ENCODE assay signal across 25 cellular contexts in the genomic region with DNA sequence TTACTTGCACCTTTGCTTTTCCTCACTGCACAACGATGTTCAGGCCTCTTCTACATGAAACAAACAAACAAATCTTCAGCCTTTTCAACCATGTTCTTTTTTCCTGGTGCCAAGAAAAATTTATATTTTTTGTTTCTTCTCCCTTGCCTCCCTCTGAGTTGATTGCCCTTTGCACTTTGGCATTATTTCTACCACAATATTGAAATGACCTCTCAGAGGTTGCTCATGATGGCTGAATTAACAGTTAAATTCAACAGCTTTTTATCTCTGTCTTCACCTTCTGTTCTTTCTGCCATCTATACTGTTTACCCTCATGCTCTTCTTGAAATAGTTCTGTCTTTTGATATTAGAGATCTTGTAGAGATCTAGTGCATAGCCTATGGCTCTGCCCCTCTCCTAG.
DNase-seq lines count a peak whose midpoint lies in the region; ATAC-seq, FAIRE-seq and TF ChIP-seq lines count a peak whose summit lies in the region.
"Had no signal": no experiment of that assay in that cellular context is flagged by ENCODE, and none has a peak within 500 bp of the region (broad histone marks: within the 10 kb centered on the region; RNA-seq: fewer than 3 reads in every experiment).

No MANE protein-coding gene starts in this region.

- no peaks in the 10 kb centered on the region for H3K9me1 ChIP-seq in endothelial cell of umbilical vein (replicated peaks; ENCODE audit: control insufficient read depth, extremely low read depth, insufficient read depth, low read length)

- POLR2A ChIA-PET in endothelial cell of umbilical vein (lab: Charles Lee) = interaction anchor here (0.7 to 2.3 kb wide), 4 partner anchors 9 to 642 kb away, joined by 3 to 9 read pairs (median 3); no protein-coding TSS in a partner anchor

- H3K27me3 ChIP-seq in left ventricle myocardium inferior (ENCODE audit: low read depth) (no peaks in the 10 kb centered on the region), endothelial cell of umbilical vein (ENCODE audit: control insufficient read depth in 2 of 2, insufficient read depth in 2 of 2, low read length in 2 of 2) (no peaks in the 10 kb centered on the region), osteoblast (ENCODE audit: insufficient read depth, low read length) (no peaks in the 10 kb centered on the region)
- H3K27me3 ChIP-seq: gastrocnemius medialis, thyroid gland had no signal

- DNase-seq in left ventricle myocardium inferior (no peak), Right ventricle myocardium inferior (ENCODE audit: missing footprints) (no peak), endothelial cell of umbilical vein (ENCODE audit: low read depth, low spot score) (no peak), osteoblast (ENCODE audit: insufficient read length, low spot score, missing footprints) (no peak), frontal cortex (ENCODE audit: low spot score in 2 of 2) (no peak), globus pallidus (ENCODE audit: low spot score) (no peak)
- DNase-seq in activated T-cell treated with anti-CD3 and anti-CD28 coated beads, Interleukin-2, amount 50 U/mL, for 24 hours = no peak
- DNase-seq: activated CD4-positive, alpha-beta T cell treated with anti-CD3 and anti-CD28 coated beads for 36 hours; activated CD8-positive, alpha-beta memory T cell treated with anti-CD3 and anti-CD28 coated beads for 24 hours; activated naive CD4-positive, alpha-beta T cell treated with anti-CD3 and anti-CD28 coated beads, Interleukin-2, amount 10 ng/mL, durations not matched to agents 7 days and 5 days; activated T-cell treated with anti-CD3 and anti-CD28 coated beads, Interleukin-2, amount 50 U/mL, for 72 hours; gastrocnemius medialis; kidney; naive B cell; NCI-H1930; NCI-H748 treated with DMSO at 0.1 percent for 48 hours; OCI-M1; SHP77; thyroid gland had no signal

- dilution Hi-C loops in endothelial cell of umbilical vein (cut with MboI; ENCODE audit: extremely low pct_ligation_motif_present, low sequenced_read_pairs) = no loop called here

- H3K4me1 ChIP-seq in left ventricle myocardium inferior (peaks cover 52% of the 10 kb centered on the region), endothelial cell of umbilical vein (ENCODE audit: control insufficient read depth, extremely low read depth, insufficient read depth, low read length) (peaks cover 77% of the 10 kb centered on the region), osteoblast (ENCODE audit: insufficient read depth, low read length) (peaks cover 67% of the 10 kb centered on the region)
- H3K4me1 ChIP-seq: parathyroid adenoma, thyroid gland had no signal

- H4K20me1 ChIP-seq in endothelial cell of umbilical vein (replicated peaks; ENCODE audit: control insufficient read depth, extremely low read depth, insufficient read depth, low read length) = no peaks in the 10 kb centered on the region
- no peaks in the 10 kb centered on the region for H4K20me1 ChIP-seq in osteoblast (ENCODE audit: insufficient read depth, low read length)

- FAIRE-seq in endothelial cell of umbilical vein (lab: Jason Lieb, UNC) (no peak), frontal cortex (lab: Jason Lieb, UNC) (no peak)
- FAIRE-seq: A204.1, GM12892 had no signal

- H2AFZ ChIP-seq in endothelial cell of umbilical vein (ENCODE audit: low read depth, low read length) (no peak overlapping the region), osteoblast (ENCODE audit: low read length) (no peak overlapping the region)
- H2AFZ ChIP-seq: parathyroid adenoma had no signal

- H3K36me3 ChIP-seq in left ventricle myocardium inferior (no peaks in the 10 kb centered on the region), endothelial cell of umbilical vein (ENCODE audit: control insufficient read depth in 2 of 2, extremely low read depth in 1 of 2, insufficient read depth in 2 of 2, low read length in 2 of 2) (no peaks in the 10 kb centered on the region), osteoblast (ENCODE audit: insufficient read depth, low read length) (no peaks in the 10 kb centered on the region)
- H3K36me3 ChIP-seq: gastrocnemius medialis, thyroid gland had no signal

- no peak overlapping the region for H3K4me3 Mint-ChIP-seq in activated T-cell treated with anti-CD3 and anti-CD28 coated beads, Interleukin-2, amount 50 U/mL, for 24 hours
- H3K4me3 Mint-ChIP-seq: activated CD4-positive, alpha-beta T cell treated with anti-CD3 and anti-CD28 coated beads for 36 hours; activated naive CD4-positive, alpha-beta T cell treated with anti-CD3 and anti-CD28 coated beads, Interleukin-2, amount 10 ng/mL, durations not matched to agents 7 days and 5 days; activated T-cell treated with anti-CD3 and anti-CD28 coated beads, Interleukin-2, amount 50 U/mL, for 72 hours; central memory CD8-positive, alpha-beta T cell; memory B cell had no signal

- peak overlapping the region; percentile 100 for H3K9ac ChIP-seq in endothelial cell of umbilical vein (replicated peaks; ENCODE audit: extremely low read depth, insufficient read depth, low read length)
- H3K9ac ChIP-seq: parathyroid adenoma had no signal

- no peak overlapping the region for H3K27ac Mint-ChIP-seq in activated T-cell treated with anti-CD3 and anti-CD28 coated beads, Interleukin-2, amount 50 U/mL, for 24 hours
- H3K27ac Mint-ChIP-seq: activated CD4-positive, alpha-beta T cell treated with anti-CD3 and anti-CD28 coated beads for 36 hours; activated naive CD4-positive, alpha-beta T cell treated with anti-CD3 and anti-CD28 coated beads, Interleukin-2, amount 10 ng/mL, durations not matched to agents 7 days and 5 days; activated T-cell treated with anti-CD3 and anti-CD28 coated beads, Interleukin-2, amount 50 U/mL, for 72 hours; memory B cell had no signal

- H3K79me2 ChIP-seq in endothelial cell of umbilical vein (ENCODE audit: control insufficient read depth, insufficient read depth, low read length) (peaks cover 97% of the 10 kb centered on the region), osteoblast (ENCODE audit: insufficient read depth, low read length) (peaks cover 84% of the 10 kb centered on the region)
- H3K79me2 ChIP-seq: parathyroid adenoma had no signal

- H3K4me2 ChIP-seq in endothelial cell of umbilical vein (ENCODE audit: insufficient read depth, low read length) (peak overlapping the region; percentile 100), osteoblast (ENCODE audit: insufficient read depth, low read length) (peak overlapping the region; percentile 36)

- H3K4me1 Mint-ChIP-seq in activated T-cell treated with anti-CD3 and anti-CD28 coated beads, Interleukin-2, amount 50 U/mL, for 24 hours (ENCODE audit: low read depth) = no peaks in the 10 kb centered on the region
- H3K4me1 Mint-ChIP-seq: activated CD4-positive, alpha-beta T cell treated with anti-CD3 and anti-CD28 coated beads for 36 hours; activated naive CD4-positive, alpha-beta T cell treated with anti-CD3 and anti-CD28 coated beads, Interleukin-2, amount 10 ng/mL, durations not matched to agents 7 days and 5 days; central memory CD8-positive, alpha-beta T cell had no signal

- H3K4me3 ChIP-seq in left ventricle myocardium inferior (no peak overlapping the region), endothelial cell of umbilical vein (replicated peaks in 1 of 3; ENCODE audit: insufficient read depth in 1 of 3, low read depth in 1 of 3, low read length in 3 of 3) (peak overlapping the region in 1 of 3 experiments; percentile 19), osteoblast (ENCODE audit: insufficient read depth, low read length) (no peak overlapping the region)
- H3K4me3 ChIP-seq: gastrocnemius medialis, thyroid gland had no signal

- TF ChIP-seq CTCF in left ventricle myocardium inferior (IDR thresholded peaks at IDR 0.05; ENCODE audit: borderline replicate concordance) (no peak), endothelial cell of umbilical vein (IDR thresholded peaks at IDR 0.05; ENCODE audit: extremely low read depth in 1 of 2, insufficient read depth in 1 of 2, low read depth in 1 of 2, low read length in 2 of 2) (no peak), osteoblast (IDR thresholded peaks at IDR 0.05; ENCODE audit: extremely low read depth, low read depth, low read length) (no peak)

- CTCF ChIA-PET in endothelial cell of umbilical vein (lab: Charles Lee) = interaction anchor here (1.4 to 9.4 kb wide), 4 partner anchors 9 to 185 kb away, joined by 3 to 129 read pairs (median 14); no protein-coding TSS in a partner anchor

- intact Hi-C loops in left ventricle myocardium inferior (cut with micrococcal nuclease) = no loop called here
- intact Hi-C loops in Right ventricle myocardium inferior (cut with DNase I) = no loop called here
- intact Hi-C loops in endothelial cell of umbilical vein (cut with micrococcal nuclease) = loop anchor here (1.0 kb wide), 4 partner anchors 8 to 253 kb away; no protein-coding TSS in a partner anchor

- no peaks in the 10 kb centered on the region for H3K36me3 Mint-ChIP-seq in activated T-cell treated with anti-CD3 and anti-CD28 coated beads, Interleukin-2, amount 50 U/mL, for 24 hours (ENCODE audit: low read depth)
- H3K36me3 Mint-ChIP-seq: activated naive CD4-positive, alpha-beta T cell treated with anti-CD3 and anti-CD28 coated beads, Interleukin-2, amount 10 ng/mL, durations not matched to agents 7 days and 5 days; naive B cell had no signal

- peak overlapping the region; percentile 45 for H3K27ac ChIP-seq in left ventricle myocardium inferior (replicated peaks)
- peak overlapping the region; percentile 100 for H3K27ac ChIP-seq in endothelial cell of umbilical vein (ENCODE audit: insufficient read depth, low read depth, low read length)
- peak overlapping the region; percentile 87 for H3K27ac ChIP-seq in osteoblast (ENCODE audit: low read depth, low read length)
- H3K27ac ChIP-seq: parathyroid adenoma, thyroid gland had no signal

- H3K9me3 Mint-ChIP-seq in activated T-cell treated with anti-CD3 and anti-CD28 coated beads, Interleukin-2, amount 50 U/mL, for 24 hours = no peaks in the 10 kb centered on the region
- H3K9me3 Mint-ChIP-seq: activated naive CD4-positive, alpha-beta T cell treated with anti-CD3 and anti-CD28 coated beads, Interleukin-2, amount 10 ng/mL, durations not matched to agents 7 days and 5 days; memory B cell; naive B cell had no signal

- ATAC-seq in Right ventricle myocardium inferior (no peak), HG02840 (IDR thresholded peaks at IDR 0.05; ENCODE audit: low FRiP score, unreplicated experiment) (no peak)
- ATAC-seq: activated CD4-positive, alpha-beta T cell treated with anti-CD3 and anti-CD28 coated beads for 36 hours; activated T-cell treated with anti-CD3 and anti-CD28 coated beads, Interleukin-2, amount 50 U/mL, for 72 hours; gastrocnemius medialis had no signal

- no peaks in the 10 kb centered on the region for H3K27me3 Mint-ChIP-seq in activated T-cell treated with anti-CD3 and anti-CD28 coated beads, Interleukin-2, amount 50 U/mL, for 24 hours
- H3K27me3 Mint-ChIP-seq: activated CD4-positive, alpha-beta T cell treated with anti-CD3 and anti-CD28 coated beads for 36 hours; activated naive CD4-positive, alpha-beta T cell treated with anti-CD3 and anti-CD28 coated beads, Interleukin-2, amount 10 ng/mL, durations not matched to agents 7 days and 5 days; central memory CD8-positive, alpha-beta T cell; memory B cell; naive B cell had no signal

- no peak for TF ChIP-seq POLR2A in endothelial cell of umbilical vein (IDR thresholded peaks at IDR 0.05; ENCODE audit: low read depth, low read length)

- no TSS peak for BruUV-seq in endothelial cell of umbilical vein (replicated peaks; lab: Mats Ljungman, UMichigan)

- no peaks in the 10 kb centered on the region for H3K9me3 ChIP-seq in left ventricle myocardium inferior (replicated peaks)
- no peaks in the 10 kb centered on the region for H3K9me3 ChIP-seq in endothelial cell of umbilical vein (replicated peaks; ENCODE audit: control insufficient read depth, insufficient read depth, low read length)
- no peaks in the 10 kb centered on the region for H3K9me3 ChIP-seq in osteoblast (ENCODE audit: low read depth, low read length)
- H3K9me3 ChIP-seq: gastrocnemius medialis, thyroid gland had no signal

Comparison
In these comparisons a context has a peak if more than half of its experiments do, and no peak if none do; other contexts are left out.
1. H3K27ac ChIP-seq: peak in every context shown above with its lines; median percentile 100 in endothelial cell of umbilical vein; 87 in osteoblast; 45 in left ventricle myocardium inferior.